In the genomic region with DNA sequence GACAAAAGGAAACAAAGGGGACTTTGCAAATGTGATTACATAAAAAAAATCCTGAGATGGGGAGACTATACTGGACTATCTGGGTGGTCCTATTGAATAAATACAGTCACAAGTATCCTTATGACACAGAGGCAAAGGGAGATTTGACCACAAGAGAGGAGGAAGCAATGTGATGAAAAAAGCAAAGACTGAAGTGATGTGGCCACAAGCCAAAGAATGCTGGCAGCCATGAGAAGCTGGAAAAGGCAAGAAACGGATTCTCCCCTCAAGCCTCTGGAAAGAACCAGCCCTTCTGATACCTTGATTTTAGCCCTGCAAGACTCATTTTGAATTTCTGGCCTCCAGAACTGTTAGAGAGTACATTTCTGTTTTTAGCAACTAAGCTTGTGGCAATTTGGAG, we compare ENCODE assay signal across 17 cellular contexts. TPM values are rescaled to one million over a fixed set of nuclear protein-coding genes. Genes with fewer than 3 reads are reported as not detected.
DNase-seq lines count a peak whose midpoint lies in the region; ATAC-seq, FAIRE-seq and TF ChIP-seq lines count a peak whose summit lies in the region.
"Had no signal": no experiment of that assay in that cellular context is flagged by ENCODE, and none has a peak within 500 bp of the region (broad histone marks: within the 10 kb centered on the region; RNA-seq: fewer than 3 reads in every experiment).

No MANE protein-coding gene starts in this region.

- no peak overlapping the region for H3K4ac ChIP-seq in trophoblast cell (ENCODE audit: low read depth, low read length)

- H3K4me3 ChIP-seq in MG63 (no peak overlapping the region), fibroblast of mammary gland (ENCODE audit: control insufficient read depth, low read depth, low read length) (no peak overlapping the region), trophoblast cell (ENCODE audit: low read depth, low read length) (no peak overlapping the region)

- H3K79me2 ChIP-seq in trophoblast cell (ENCODE audit: control insufficient read depth, insufficient read depth, low read length, poor library complexity) = no peaks in the 10 kb centered on the region

- no peak overlapping the region for H2AK5ac ChIP-seq in trophoblast cell (ENCODE audit: low read length)

- no peaks in the 10 kb centered on the region for H3K4me1 ChIP-seq in trophoblast cell (ENCODE audit: control insufficient read depth in 1 of 2, insufficient read depth in 2 of 2, low read length in 2 of 2)
- H3K4me1 ChIP-seq: BE2C had no signal

- no peak overlapping the region for H3K23ac ChIP-seq in trophoblast cell (ENCODE audit: low read length)

- H3K27me3 ChIP-seq in MG63 = no peaks in the 10 kb centered on the region
- no peaks in the 10 kb centered on the region for H3K27me3 ChIP-seq in trophoblast cell (ENCODE audit: insufficient read depth, low read length)
- H3K27me3 ChIP-seq: BE2C had no signal

- no peak overlapping the region for H3K9ac ChIP-seq in trophoblast cell (ENCODE audit: low read length)

- no peak overlapping the region for H2BK5ac ChIP-seq in trophoblast cell (ENCODE audit: low read depth, low read length, poor library complexity)

- H3K4me2 ChIP-seq in trophoblast cell (ENCODE audit: low read length) = no peak overlapping the region

- no peak for FAIRE-seq in GM12891 (lab: Jason Lieb, UNC)
- FAIRE-seq: A204.1, G401.6, GM12892 had no signal

- no peak overlapping the region for H4K12ac ChIP-seq in trophoblast cell (ENCODE audit: low read depth, low read length)

- H4K8ac ChIP-seq in trophoblast cell (ENCODE audit: low read depth, low read length) = no peak overlapping the region

- H4K91ac ChIP-seq in trophoblast cell (ENCODE audit: low read depth, low read length) = no peak overlapping the region

- H3K18ac ChIP-seq in trophoblast cell (ENCODE audit: low read length) = no peak overlapping the region

- H3K9me3 ChIP-seq in MG63 = peaks cover 11% of the 10 kb centered on the region
- H3K9me3 ChIP-seq in trophoblast cell (ENCODE audit: insufficient read depth, low read depth, low read length) = peaks cover 5% of the 10 kb centered on the region
- H3K9me3 ChIP-seq: BE2C had no signal

- no peak overlapping the region for H2AFZ ChIP-seq in trophoblast cell (ENCODE audit: insufficient read depth, low read length, poor library complexity)

- no CpG with 5 or more reads among the region's 1 CpG for WGBS in trophoblast cell (ENCODE audit: extremely low coverage, insufficient coverage, insufficient read length)

- no peak overlapping the region for H2BK12ac ChIP-seq in trophoblast cell (ENCODE audit: low read length)

- no peak for TF ChIP-seq CTCF in fibroblast of mammary gland (conservative IDR thresholded peaks at IDR 0.05; ENCODE audit: control insufficient read depth, insufficient read depth, low read depth, low read length)

- H3K36me3 ChIP-seq in MG63 (no peaks in the 10 kb centered on the region; the same call in 1 of the 2 replicates), trophoblast cell (ENCODE audit: control insufficient read depth in 1 of 2, insufficient read depth in 2 of 2, low read length in 2 of 2) (no peaks in the 10 kb centered on the region)
- H3K36me3 ChIP-seq: BE2C had no signal

- H2BK120ac ChIP-seq in trophoblast cell (ENCODE audit: insufficient read depth, low read length, poor library complexity) = no peak overlapping the region

- H3K79me1 ChIP-seq in trophoblast cell (ENCODE audit: low read length) = no peaks in the 10 kb centered on the region

- no peak overlapping the region for H3K27ac ChIP-seq in trophoblast cell (ENCODE audit: low read depth, low read length)
- H3K27ac ChIP-seq: C4-2B had no signal

- TF ChIP-seq POLR2A in GM12891 (IDR thresholded peaks at IDR 0.05; ENCODE audit: low read depth, low read length) = no peak

- no peak overlapping the region for H3K14ac ChIP-seq in trophoblast cell (ENCODE audit: low read length)

- DNase-seq in MG63 (peak; percentile 29), fibroblast of mammary gland (ENCODE audit: low read depth) (peak; percentile 37), myocyte (ENCODE audit: low read depth) (peak; percentile 44), GM12891 (ENCODE audit: insufficient read length, low spot score) (no peak), NCI-H1436 treated with DMSO at 0.1 percent for 48 hours (lab: John Stamatoyannopoulos, UW) (no peak), trophoblast cell (no peak)
- DNase-seq: BE2C; CD4-positive, alpha-beta memory T cell; DMS79; EL; GOT3; H9 had no signal

- no peak for ATAC-seq in GM21576 (IDR thresholded peaks at IDR 0.05; ENCODE audit: unreplicated experiment)

TF ChIP-seq in GM12891, 5 proteins besides CTCF, POLR2A, EP300 and RAD21:
- TF ChIP-seq SPI1 (IDR thresholded peaks at IDR 0.05; ENCODE audit: low read depth, low read length) = no peak
- no peak for TF ChIP-seq TAF1 (IDR thresholded peaks at IDR 0.05; ENCODE audit: low read depth, low read length)
- TF ChIP-seq POU2F2 (IDR thresholded peaks at IDR 0.05; ENCODE audit: low read depth, low read length) = no peak
- TF ChIP-seq POLR2AphosphoS5 (IDR thresholded peaks at IDR 0.05; ENCODE audit: low read depth, low read length) = no peak
- TF ChIP-seq PAX5 (IDR thresholded peaks at IDR 0.05; ENCODE audit: insufficient read depth, low read length, severe bottlenecking) = no peak

RNA-seq across cellular contexts. Expression of a gene that starts 36.4 kb away (rescaled TPM):
- total RNA-seq in MG63 (2014; rRNA removed; shearing (Covaris generic); ENCODE audit: low replicate concordance) = 0.20 TPM in 1 of 2 replicates, not detected in the other
- 139 and 216 TPM in 2 replicates for total RNA-seq in myocyte
- 96.3 TPM for polyA plus RNA-seq in myocyte (2012)
- not detected for polyA plus RNA-seq in GM12891 (2012; ENCODE audit: low read depth, missing spikeins)
- 0.22 and 0.33 TPM in 2 replicates for polyA plus RNA-seq in trophoblast cell (2013)
- polyA plus RNA-seq: CD4-positive, alpha-beta memory T cell had no signal

Comparison
In these comparisons a context has a peak if more than half of its experiments do, and no peak if none do; other contexts are left out.
1. DNase-seq: peak in MG63 (single experiment), fibroblast of mammary gland (single experiment) and myocyte (single experiment); none in GM12891 (single experiment), NCI-H1436 treated with DMSO at 0.1 percent for 48 hours (single experiment) and trophoblast cell (0 of 2).
2. RNA of a gene that starts 36.4 kb away (total RNA-seq): 139 to 216 TPM in myocyte; 0.20 TPM in MG63; every median in the first group is over 100 times any median in the second.